ENCODE assay signal across 1 cellular context in genomic region chr17:27526603-27527002, GRCh38.
TF ChIP-seq lines count a peak whose summit lies in the region.

No MANE protein-coding gene starts in this region.

TF ChIP-seq in GM12878, 131 proteins besides CTCF, POLR2A, EP300 and RAD21 (continued from another document):
- no peak for TF ChIP-seq JUND (IDR thresholded peaks at IDR 0.05; ENCODE audit: low read depth, low read length)
- no peak for TF ChIP-seq KDM1A (IDR thresholded peaks at IDR 0.05; ENCODE audit: borderline replicate concordance)
- no peak for TF ChIP-seq WRNIP1 (IDR thresholded peaks at IDR 0.05; ENCODE audit: borderline replicate concordance, low read depth, low read length)
